Comparison of ENCODE assay signal across 20 cellular contexts in genomic region chr16:89853306-89853993, GRCh38. TPM values are rescaled to one million over a fixed set of nuclear protein-coding genes. Genes with fewer than 3 reads are reported as not detected.
DNase-seq lines count a peak whose midpoint lies in the region; ATAC-seq and TF ChIP-seq lines count a peak whose summit lies in the region.
"Had no signal": no experiment of that assay in that cellular context is flagged by ENCODE, and none has a peak within 500 bp of the region (broad histone marks: within the 10 kb centered on the region; RNA-seq: fewer than 3 reads in every experiment).

No MANE protein-coding gene starts in this region.

- H3K36me3 ChIP-seq in right lobe of liver (no peaks in the 10 kb centered on the region), osteoblast (ENCODE audit: insufficient read depth, low read length) (no peaks in the 10 kb centered on the region)
- H3K36me3 ChIP-seq in effector memory CD4-positive, alpha-beta T cell (ENCODE audit: control insufficient read depth, insufficient read depth, low read length): no peaks in the 10 kb centered on the region

- no peaks in the 10 kb centered on the region for H3K36me3 Mint-ChIP-seq in activated T-helper 17 cell treated with anti-CD3 and anti-CD28 coated beads, Interleukin-2, amount 50 U/mL, for 72 hours (ENCODE audit: low read depth)
- H3K36me3 Mint-ChIP-seq: CD4-positive, CD25-positive, alpha-beta regulatory T cell had no signal

- H3K4me3 ChIP-seq in right lobe of liver: no peak overlapping the region
- no peak overlapping the region for H3K4me3 ChIP-seq in osteoblast (ENCODE audit: insufficient read depth, low read length)
- H3K4me3 ChIP-seq in effector memory CD4-positive, alpha-beta T cell (ENCODE audit: insufficient read depth, low read depth, low read length, poor library complexity, severe bottlenecking): no peak overlapping the region
- H3K4me3 ChIP-seq: GM23248 had no signal

- peaks cover 0 to 6% (median 0%) of the 10 kb centered on the region in 4 donors for H3K4me1 ChIP-seq in right lobe of liver
- H3K4me1 ChIP-seq in osteoblast (ENCODE audit: insufficient read depth, low read length): no peaks in the 10 kb centered on the region
- no peaks in the 10 kb centered on the region for H3K4me1 ChIP-seq in effector memory CD4-positive, alpha-beta T cell (ENCODE audit: control insufficient read depth, insufficient read depth, low read length, poor library complexity, severe bottlenecking)

- H3K79me2 ChIP-seq in osteoblast (ENCODE audit: insufficient read depth, low read length): no peaks in the 10 kb centered on the region

- H4K20me1 ChIP-seq in osteoblast (ENCODE audit: insufficient read depth, low read length): no peaks in the 10 kb centered on the region

- H3K9me3 Mint-ChIP-seq in activated T-helper 17 cell treated with anti-CD3 and anti-CD28 coated beads, Interleukin-2, amount 50 U/mL, for 72 hours: no peaks in the 10 kb centered on the region
- H3K9me3 Mint-ChIP-seq: CD4-positive, CD25-positive, alpha-beta regulatory T cell had no signal

- 49% methylated on average over 7 of the region's 21 CpGs for WGBS in right lobe of liver (ENCODE audit: insufficient coverage, low coverage, low lambda C conversion rate, missing lambda C conversion rate)

- H3K4me2 ChIP-seq in osteoblast (ENCODE audit: insufficient read depth, low read length): no peak overlapping the region

- H3K4me3 Mint-ChIP-seq in activated T-helper 17 cell treated with anti-CD3 and anti-CD28 coated beads, Interleukin-2, amount 50 U/mL, for 72 hours: no peak overlapping the region
- H3K4me3 Mint-ChIP-seq: B cell; CD4-positive, CD25-positive, alpha-beta regulatory T cell had no signal

- H3K27me3 ChIP-seq in right lobe of liver (no peaks in the 10 kb centered on the region), osteoblast (ENCODE audit: insufficient read depth, low read length) (no peaks in the 10 kb centered on the region)
- H3K27me3 ChIP-seq in effector memory CD4-positive, alpha-beta T cell (replicated peaks; ENCODE audit: control insufficient read depth, insufficient read depth, low read length, poor library complexity, severe bottlenecking): no peaks in the 10 kb centered on the region

- H3K27ac ChIP-seq in right lobe of liver (no peak overlapping the region), osteoblast (ENCODE audit: low read depth, low read length) (no peak overlapping the region)
- H3K27ac ChIP-seq in effector memory CD4-positive, alpha-beta T cell (ENCODE audit: insufficient read depth, low read length, poor library complexity, severe bottlenecking): no peak overlapping the region
- H3K27ac ChIP-seq: GM23248 had no signal

- TF ChIP-seq CTCF in GM10266 (IDR thresholded peaks at IDR 0.05; ENCODE audit: control insufficient read depth, insufficient read depth, low read depth, missing control alignments) (no peak), right lobe of liver (IDR thresholded peaks at IDR 0.05) (no peak), osteoblast (IDR thresholded peaks at IDR 0.05; ENCODE audit: extremely low read depth, low read depth, low read length) (no peak)

- H2AFZ ChIP-seq in osteoblast (ENCODE audit: low read length): no peak overlapping the region
- H2AFZ ChIP-seq: GM23248 had no signal

- H3K9me3 ChIP-seq in right lobe of liver (no peaks in the 10 kb centered on the region), osteoblast (ENCODE audit: low read depth, low read length) (no peaks in the 10 kb centered on the region)
- H3K9me3 ChIP-seq in effector memory CD4-positive, alpha-beta T cell (ENCODE audit: control insufficient read depth, low read length): no peaks in the 10 kb centered on the region

- peak overlapping the region; percentile 54 for H3K27ac Mint-ChIP-seq in activated T-helper 17 cell treated with anti-CD3 and anti-CD28 coated beads, Interleukin-2, amount 50 U/mL, for 72 hours
- H3K27ac Mint-ChIP-seq: B cell; CD4-positive, CD25-positive, alpha-beta regulatory T cell had no signal

- no peak for ATAC-seq in activated T-helper 17 cell treated with anti-CD3 and anti-CD28 coated beads, Interleukin-2, amount 50 U/mL, for 72 hours (replicated peaks)
- ATAC-seq in right lobe of liver (peak; percentile 82 to 94 (median 87)), HG03457 (IDR thresholded peaks at IDR 0.05; ENCODE audit: unreplicated experiment) (no peak)
- ATAC-seq: HCT116 had no signal

- no peaks in the 10 kb centered on the region for H3K4me1 Mint-ChIP-seq in activated T-helper 17 cell treated with anti-CD3 and anti-CD28 coated beads, Interleukin-2, amount 50 U/mL, for 72 hours
- H3K4me1 Mint-ChIP-seq: B cell; CD4-positive, CD25-positive, alpha-beta regulatory T cell had no signal

- H3K27me3 Mint-ChIP-seq in activated T-helper 17 cell treated with anti-CD3 and anti-CD28 coated beads, Interleukin-2, amount 50 U/mL, for 72 hours: no peaks in the 10 kb centered on the region
- H3K27me3 Mint-ChIP-seq: CD4-positive, CD25-positive, alpha-beta regulatory T cell had no signal

- no peak for TF ChIP-seq POLR2A in right lobe of liver (IDR thresholded peaks at IDR 0.05)

- DNase-seq in GM10266 (ENCODE audit: extremely low spot score) (peak; percentile 14), right lobe of liver (peak in 1 of 3 donors; percentile 82), osteoblast (ENCODE audit: insufficient read length, low spot score, missing footprints) (peak; percentile 75), NCI-H748 (lab: John Stamatoyannopoulos, UW; ENCODE audit: unreplicated experiment) (no peak)
- DNase-seq in activated naive CD4-positive, alpha-beta T cell treated with anti-CD3 and anti-CD28 coated beads, Interleukin-2, amount 50 U/mL, for 16 hours: no peak
- DNase-seq in effector memory CD4-positive, alpha-beta T cell: no peak
- DNase-seq: CD4-positive, CD25-positive, alpha-beta regulatory T cell; COR-L47; DMS 273 treated with DMSO at 0.1 percent for 48 hours; GM23248; KBM-7; NCI-H1105; NCI-H1694; NCI-H2081 treated with DMSO at 0.1 percent for 48 hours; NCI-H748 treated with DMSO at 0.1 percent for 48 hours; SHP77 had no signal

- intact Hi-C loops in right lobe of liver (cut with DNase I): no loop called here

RNA-seq across cellular contexts. Expression of gene TCF25, which starts 19.9 kb away (rescaled TPM):
- total RNA-seq in activated T-helper 17 cell treated with anti-CD3 and anti-CD28 coated beads, Interleukin-2, amount 50 U/mL, for 72 hours: 100 to 1,000 TPM; 181 to 195 TPM
- total RNA-seq in right lobe of liver (10 to 100 TPM; 66.6 to 91.6 (median 77.9) TPM), osteoblast (225 and 230 TPM in 2 replicates)

RNA-seq across cellular contexts. Expression of gene SPIRE2, which starts 25.2 kb away (rescaled TPM):
- total RNA-seq in activated T-helper 17 cell treated with anti-CD3 and anti-CD28 coated beads, Interleukin-2, amount 50 U/mL, for 72 hours: 1 to 10 TPM; 4.3 to 4.8 TPM
- total RNA-seq in right lobe of liver (1 to 10 TPM; 4.8 to 7.8 (median 6.1) TPM), osteoblast (0.72 and 1.5 TPM in 2 replicates)

RNA-seq across cellular contexts. Expression of gene FANCA, which starts 37.0 kb away (rescaled TPM):
- 100 to 1,000 TPM; 115 to 131 TPM for total RNA-seq in activated T-helper 17 cell treated with anti-CD3 and anti-CD28 coated beads, Interleukin-2, amount 50 U/mL, for 72 hours
- 10 to 100 TPM in 1 of 6 experiments, 1 to 10 TPM in 5; 4.5 to 12.7 (median 8.3) TPM for total RNA-seq in right lobe of liver
- 4.0 and 8.3 TPM in 2 replicates for total RNA-seq in osteoblast

Comparison
In these comparisons a context has a peak if more than half of its experiments do, and no peak if none do; other contexts are left out.
1. DNase-seq: peak in GM10266 (single experiment) and osteoblast (single experiment); none in activated naive CD4-positive, alpha-beta T cell treated with anti-CD3 and anti-CD28 coated beads, Interleukin-2, amount 50 U/mL, for 16 hours (single experiment), NCI-H748 (single experiment) and effector memory CD4-positive, alpha-beta T cell (0 of 3).
2. ATAC-seq: peak in right lobe of liver (4 of 4); none in activated T-helper 17 cell treated with anti-CD3 and anti-CD28 coated beads, Interleukin-2, amount 50 U/mL, for 72 hours (single experiment) and HG03457 (single experiment).
3. RNA of gene FANCA, which starts 37.0 kb away (total RNA-seq): 115 to 131 TPM in activated T-helper 17 cell treated with anti-CD3 and anti-CD28 coated beads, Interleukin-2, amount 50 U/mL, for 72 hours; 4.5 to 12.7 TPM in right lobe of liver and 4.0 to 8.3 TPM in osteoblast; every median in the first group is over 4 times any median in the second.